Comparison of ENCODE assay signal across 11 cellular contexts in genomic region chr22:16591136-16591535, GRCh38. TPM values are rescaled to one million over a fixed set of nuclear protein-coding genes. Genes with fewer than 3 reads are reported as not detected.
"Had no signal": no experiment of that assay in that cellular context is flagged by ENCODE, and none has a peak within 500 bp of the region (broad histone marks: within the 10 kb centered on the region; RNA-seq: fewer than 3 reads in every experiment).

No MANE protein-coding gene starts in this region.

RNA-seq across cellular contexts. Expression of gene CCT8L2, which starts 1.5 kb away (rescaled TPM):
- total RNA-seq: OCI-LY7, PC-3, PC-9, Peyer's patch, Right ventricle myocardium inferior, Right ventricle myocardium superior, RPMI7951, SJCRH30, SJSA1, SK-MEL-5 had no signal
- polyA plus RNA-seq: SK-N-SH had no signal
